20 cellular contexts compared by ENCODE assay signal in the genomic region with DNA sequence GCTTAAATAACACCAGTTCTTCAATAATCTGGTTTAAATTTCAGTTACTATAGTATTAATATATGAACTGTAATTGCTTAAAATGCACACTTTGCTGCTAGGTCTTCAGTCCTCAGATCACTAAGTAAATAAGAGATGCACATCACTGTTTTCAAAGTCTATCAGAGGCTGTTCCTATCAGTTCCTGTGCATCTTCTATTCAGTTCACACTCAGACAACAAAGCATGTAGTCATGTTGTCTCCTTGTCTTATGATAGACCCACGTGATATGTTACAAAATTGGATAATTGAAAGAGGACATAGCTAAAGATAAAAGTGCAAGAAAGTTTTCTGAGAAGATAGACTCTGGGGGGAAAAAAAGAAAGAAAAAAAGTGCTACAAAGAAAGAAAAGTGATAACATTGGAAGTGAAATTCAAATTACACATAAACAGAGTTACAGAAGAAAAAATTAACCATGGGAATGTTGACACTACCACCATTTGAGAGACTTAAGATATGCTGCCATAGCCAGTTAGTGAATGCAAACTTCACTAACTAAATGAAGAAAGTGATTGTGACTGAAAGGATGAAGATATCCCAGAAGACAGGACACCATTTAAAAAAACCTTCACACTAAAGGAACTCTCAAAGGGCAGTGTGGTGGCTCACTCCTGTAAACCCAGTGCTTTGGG.
"Had no signal": no experiment of that assay in that cellular context is flagged by ENCODE, and none has a peak within 500 bp of the region (broad histone marks: within the 10 kb centered on the region; RNA-seq: fewer than 3 reads in every experiment).

No MANE protein-coding gene starts in this region.

- H3K4me2 ChIP-seq: KMS-11 had no signal

- H3K4me3 ChIP-seq: ascending aorta, MG63 had no signal

- H3K36me3 ChIP-seq: ascending aorta, MG63 had no signal

- ATAC-seq: activated CD4-positive, CD25-positive, alpha-beta regulatory T cell treated with anti-CD3 and anti-CD28 coated beads, Interleukin-2, amount 50 U/mL, for 24 hours; activated T-cell treated with anti-CD3 and anti-CD28 coated beads, Interleukin-2, amount 50 U/mL, for 72 hours; Panc1; Right ventricle myocardium inferior had no signal

- H3K27me3 ChIP-seq: ascending aorta, MG63 had no signal

- H3K27ac ChIP-seq: ascending aorta, KMS-11 had no signal

- DNase-seq: activated CD4-positive, alpha-beta T cell treated with anti-CD3 and anti-CD28 coated beads for 4 hours; activated CD8-positive, alpha-beta memory T cell treated with anti-CD3 and anti-CD28 coated beads, Interleukin-2, amount 50 U/mL, for 4 hours; activated CD8-positive, alpha-beta T cell treated with anti-CD3 and anti-CD28 coated beads for 36 hours; activated gamma-delta T cell treated with Interleukin-2 at 50 U/mL for 16 hours; activated naive CD4-positive, alpha-beta T cell treated with anti-CD3 and anti-CD28 coated beads, Interleukin-2, amount 10 ng/mL, durations not matched to agents 7 days and 5 days; activated T-cell treated with anti-CD3 and anti-CD28 coated beads, Interleukin-2, amount 50 U/mL, for 72 hours; amniotic stem cell; MG63; NCI-H1930; NCI-H2107; NCI-H2171 treated with DMSO at 0.1 percent for 48 hours; NCI-H510A; NCI-H526 treated with DMSO at 0.1 percent for 48 hours; NCI-H82; RPMI8226 had no signal

- H3K4me1 ChIP-seq: ascending aorta had no signal
